ENCODE assay signal across 1 cellular context in genomic region chr7:87471430-87471829, GRCh38.
TF ChIP-seq lines count a peak whose summit lies in the region.

No MANE protein-coding gene starts in this region.

TF ChIP-seq in A549, 52 proteins besides CTCF, POLR2A, EP300 and RAD21 (continued from another document):
- TF ChIP-seq ATOH8 (CRISPR knock-in tag; IDR thresholded peaks at IDR 0.05; ENCODE audit: low read depth) (no peak), HOXA7 (CRISPR knock-in tag; IDR thresholded peaks at IDR 0.05) (no peak), MAFK (IDR thresholded peaks at IDR 0.05; ENCODE audit: partially characterized antibody) (peak; percentile 53)
- TF ChIP-seq, protein P1, sequence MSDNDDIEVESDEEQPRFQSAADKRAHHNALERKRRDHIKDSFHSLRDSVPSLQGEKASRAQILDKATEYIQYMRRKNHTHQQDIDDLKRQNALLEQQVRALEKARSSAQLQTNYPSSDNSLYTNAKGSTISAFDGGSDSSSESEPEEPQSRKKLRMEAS (IDR thresholded peaks at IDR 0.05), result no peak
